Comparison of ENCODE assay signal across 8 cellular contexts in the genomic region with DNA sequence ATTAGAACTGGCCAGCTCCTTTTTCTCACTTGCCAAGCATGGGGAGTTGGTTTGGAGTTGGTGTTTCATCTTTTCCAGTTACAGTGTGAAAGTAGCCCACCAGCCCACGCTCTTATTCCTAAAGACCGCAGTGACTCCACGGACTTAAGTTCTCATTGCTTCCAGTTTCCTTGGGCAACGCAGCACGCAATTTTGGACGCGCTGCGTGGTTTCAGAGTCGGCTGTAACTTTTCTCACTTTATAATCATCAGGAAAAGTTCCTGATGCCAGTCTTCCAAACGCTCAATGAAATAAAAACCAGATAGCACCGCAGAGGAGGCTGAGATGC. TPM values are rescaled to one million over a fixed set of nuclear protein-coding genes. Genes with fewer than 3 reads are reported as not detected.
DNase-seq lines count a peak whose midpoint lies in the region; ATAC-seq, FAIRE-seq and TF ChIP-seq lines count a peak whose summit lies in the region.

No MANE protein-coding gene starts in this region.

- POLR2A ChIA-PET in BJ (lab: Charles Lee): no interaction called here

- H3K4me2 ChIP-seq in astrocyte (ENCODE audit: low read length): peak overlapping the region; percentile 89
- H3K4me2 ChIP-seq in keratinocyte (ENCODE audit: control insufficient read depth, extremely low read depth, insufficient read depth, low read depth, low read length): peak overlapping the region; percentile 94

- peaks cover 2% of the 10 kb centered on the region for H3K27me3 Mint-ChIP-seq in astrocyte (ENCODE audit: low read depth, unreplicated experiment)

- no peak for TF ChIP-seq CTCF in BJ (IDR thresholded peaks at IDR 0.05; ENCODE audit: insufficient read depth, low read depth, low read length)
- TF ChIP-seq CTCF in astrocyte (IDR thresholded peaks at IDR 0.05; ENCODE audit: insufficient read depth, low read depth, low read length): no peak
- no peak for TF ChIP-seq CTCF in keratinocyte (optimal IDR thresholded peaks at IDR 0.05 in 1 of 3, IDR thresholded peaks at IDR 0.05 in 1 of 3, conservative IDR thresholded peaks at IDR 0.05 in 1 of 3; ENCODE audit: extremely low read depth in 1 of 3, insufficient read depth in 2 of 3, low read length in 3 of 3)

- H3K27me3 ChIP-seq in BJ (ENCODE audit: control insufficient read depth, insufficient read depth, low read length): no peaks in the 10 kb centered on the region
- H3K27me3 ChIP-seq in astrocyte (ENCODE audit: insufficient read depth, low read length): no peaks in the 10 kb centered on the region
- H3K27me3 ChIP-seq in keratinocyte (ENCODE audit: control insufficient read depth, extremely low read depth, insufficient read depth, low read length): no peaks in the 10 kb centered on the region

- H3K4me3 Mint-ChIP-seq in astrocyte (ENCODE audit: unreplicated experiment): peak overlapping the region; percentile 88

- H3K27ac Mint-ChIP-seq in astrocyte (ENCODE audit: unreplicated experiment): peak overlapping the region; percentile 71

- no peaks in the 10 kb centered on the region for H4K20me1 ChIP-seq in astrocyte (ENCODE audit: insufficient read depth, low read length)
- H4K20me1 ChIP-seq in keratinocyte (ENCODE audit: control insufficient read depth, extremely low read depth, insufficient read depth, low read length): peaks cover 2% of the 10 kb centered on the region

- ATAC-seq in GM19455 (IDR thresholded peaks at IDR 0.05; ENCODE audit: unreplicated experiment): peak; percentile 5

- dilution Hi-C loops in keratinocyte (cut with MboI; ENCODE audit: extremely low pct_ligation_motif_present, low sequenced_read_pairs): no loop called here

- H3K9me3 ChIP-seq in astrocyte (ENCODE audit: insufficient read depth, low read depth, low read length) (no peaks in the 10 kb centered on the region), keratinocyte (ENCODE audit: control insufficient read depth, low read depth, low read length) (no peaks in the 10 kb centered on the region)

- FAIRE-seq in astrocyte (lab: Jason Lieb, UNC) (no peak), keratinocyte (lab: Jason Lieb, UNC) (no peak)

- peak overlapping the region; percentile 88 for H3K9ac ChIP-seq in astrocyte (ENCODE audit: low read length)
- H3K9ac ChIP-seq in keratinocyte (ENCODE audit: control insufficient read depth, extremely low read depth, insufficient read depth, low read length): peak overlapping the region; percentile 84

- H3K79me2 ChIP-seq in astrocyte (ENCODE audit: insufficient read depth, low read length) (peaks cover 7% of the 10 kb centered on the region), keratinocyte (ENCODE audit: control insufficient read depth, insufficient read depth, low read length) (no peaks in the 10 kb centered on the region)

- H3K27ac ChIP-seq in astrocyte (ENCODE audit: low read depth, low read length) (peak overlapping the region; percentile 78), keratinocyte (ENCODE audit: control insufficient read depth, insufficient read depth, low read length) (peak overlapping the region; percentile 75)

- H3K4me1 ChIP-seq in astrocyte (ENCODE audit: insufficient read depth, low read length): peaks cover 7% of the 10 kb centered on the region
- no peaks in the 10 kb centered on the region for H3K4me1 ChIP-seq in keratinocyte (ENCODE audit: control insufficient read depth, extremely low read depth, insufficient read depth, low read length)

- H3K36me3 ChIP-seq in BJ (ENCODE audit: control insufficient read depth, insufficient read depth, low read length) (no peaks in the 10 kb centered on the region; the same call in 1 of the 2 replicates), astrocyte (ENCODE audit: insufficient read depth, low read length) (no peaks in the 10 kb centered on the region), keratinocyte (ENCODE audit: control insufficient read depth in 2 of 2, extremely low read depth in 1 of 2, insufficient read depth in 2 of 2, low read length in 2 of 2) (peaks cover 0 to 6% of the 10 kb centered on the region in 2 experiments)

- H2AFZ ChIP-seq in astrocyte (ENCODE audit: low read depth, low read length): peak overlapping the region; percentile 99
- H2AFZ ChIP-seq in keratinocyte (ENCODE audit: control insufficient read depth, low read length): peak overlapping the region; percentile 90

- CTCF ChIA-PET in BJ (lab: Yijun Ruan, JAX): interaction anchor here (0.7 to 2.2 kb wide), 5 partner anchors 11 to 204 kb away, joined by 3 to 6 read pairs (median 3); no protein-coding TSS in a partner anchor

- peak overlapping the region; percentile 48 for H3K4me3 ChIP-seq in BJ (ENCODE audit: low read depth, low read length)
- peak overlapping the region; percentile 76 for H3K4me3 ChIP-seq in astrocyte (ENCODE audit: insufficient read depth, low read depth, low read length)
- H3K4me3 ChIP-seq in keratinocyte (ENCODE audit: control insufficient read depth in 2 of 3, extremely low read depth in 1 of 3, insufficient read depth in 2 of 3, low read depth in 1 of 3, low read length in 3 of 3): peak overlapping the region; percentile 61 to 79 (median 77)

- no peaks in the 10 kb centered on the region for H3K9me3 Mint-ChIP-seq in astrocyte (ENCODE audit: unreplicated experiment)

- no peaks in the 10 kb centered on the region for H3K9me1 ChIP-seq in keratinocyte (ENCODE audit: control insufficient read depth, extremely low read depth, insufficient read depth, low read length)

- DNase-seq in BJ (ENCODE audit: low read depth) (peak; percentile 4), LHCN-M2 (ENCODE audit: low read depth) (peak; percentile 44), astrocyte (ENCODE audit: low read depth) (peak; percentile 74), keratinocyte (ENCODE audit: low read depth, low spot score) (no peak), SIG-M5 (lab: John Stamatoyannopoulos, UW) (no peak), inferior parietal cortex (ENCODE audit: extremely low spot score) (no peak)
- peak; percentile 53 for DNase-seq in stimulated activated CD4-positive, alpha-beta T cell treated with anti-CD3 and anti-CD28 coated beads, Interleukin-4, amount 100 ng/mL, for 24 hours

- no peaks in the 10 kb centered on the region for H3K4me1 Mint-ChIP-seq in astrocyte (ENCODE audit: low read depth, unreplicated experiment)

- peaks cover 3% of the 10 kb centered on the region for H3K36me3 Mint-ChIP-seq in astrocyte (ENCODE audit: low read depth, unreplicated experiment)

RNA-seq across cellular contexts. Expression of gene PEX7, which starts 0.4 kb away (rescaled TPM):
- 5.6 and 8.5 TPM in 2 replicates for polyA plus RNA-seq in BJ (2011; rRNA removed)
- polyA minus RNA-seq in BJ (2011; rRNA and poly(A)+ RNA removed): 1.2 and 2.8 TPM in 2 replicates
- total RNA-seq in LHCN-M2 (2014; rRNA removed): 15.7 and 18.1 TPM in 2 replicates
- 6.9 TPM for polyA plus RNA-seq in LHCN-M2 (2012)
- 4.8 and 6.2 TPM in 2 replicates for total RNA-seq in astrocyte
- polyA plus RNA-seq in keratinocyte: 11.5 to 15.6 TPM (median 14.4 TPM) in 3 replicates
- polyA plus RNA-seq in keratinocyte (2011; ENCODE audit: low read depth): 11.0 TPM
- 12.4 and 17.3 TPM in 2 replicates for polyA plus RNA-seq in keratinocyte (2011; cell fraction: cytosol; rRNA removed)
- 8.0 and 10.3 TPM in 2 replicates for polyA plus RNA-seq in keratinocyte (2011; cell fraction: nucleus; rRNA removed)
- polyA plus RNA-seq in keratinocyte (2012; ENCODE audit: low replicate concordance): 7.9 and 10.7 TPM in 2 replicates
- polyA minus RNA-seq in keratinocyte: 1.4 to 9.3 TPM (median 8.3 TPM) in 3 replicates
- 15.5 TPM for polyA minus RNA-seq in keratinocyte (2011; cell fraction: cytosol; rRNA and poly(A)+ RNA removed)
- 5.0 and 5.8 TPM in 2 replicates for polyA minus RNA-seq in keratinocyte (2011; cell fraction: nucleus; rRNA and poly(A)+ RNA removed)

RNA-seq across cellular contexts. Expression of gene MAP3K5, which starts 29.7 kb away (rescaled TPM):
- polyA plus RNA-seq in BJ (2011; rRNA removed) (2.2 and 2.5 TPM in 2 replicates), keratinocyte (2.5 to 3.4 TPM (median 2.5 TPM) in 3 replicates)
- polyA minus RNA-seq in BJ (2011; rRNA and poly(A)+ RNA removed): 2.4 and 2.6 TPM in 2 replicates
- total RNA-seq in LHCN-M2 (2014; rRNA removed) (51.5 and 68.5 TPM in 2 replicates), astrocyte (1.7 TPM in 2 replicates)
- polyA plus RNA-seq in LHCN-M2 (2012): 8.9 TPM
- 2.5 TPM for polyA plus RNA-seq in keratinocyte (2011; ENCODE audit: low read depth)
- 1.5 and 2.4 TPM in 2 replicates for polyA plus RNA-seq in keratinocyte (2011; cell fraction: cytosol; rRNA removed)
- polyA plus RNA-seq in keratinocyte (2011; cell fraction: nucleus; rRNA removed): 3.5 TPM in 2 replicates
- 2.4 and 2.9 TPM in 2 replicates for polyA plus RNA-seq in keratinocyte (2012; ENCODE audit: low replicate concordance)
- 1.2 to 5.5 TPM (median 2.8 TPM) in 3 replicates for polyA minus RNA-seq in keratinocyte
- 2.3 TPM for polyA minus RNA-seq in keratinocyte (2011; cell fraction: cytosol; rRNA and poly(A)+ RNA removed)
- polyA minus RNA-seq in keratinocyte (2011; cell fraction: nucleus; rRNA and poly(A)+ RNA removed): 3.4 and 5.9 TPM in 2 replicates

Comparison
In these comparisons a context has a peak if more than half of its experiments do, and no peak if none do; other contexts are left out.
1. DNase-seq: peak in BJ (single experiment), LHCN-M2 (single experiment), astrocyte (single experiment) and stimulated activated CD4-positive, alpha-beta T cell treated with anti-CD3 and anti-CD28 coated beads, Interleukin-4, amount 100 ng/mL, for 24 hours (single experiment); none in keratinocyte (single experiment), SIG-M5 (single experiment) and inferior parietal cortex (single experiment).
2. RNA of gene MAP3K5, which starts 29.7 kb away (total RNA-seq): 51.5 to 68.5 TPM in LHCN-M2; 1.7 TPM in astrocyte; every median in the first group is over 10 times any median in the second.
3. Peak in every context shown above with its lines, with median percentiles within 50 percentile points of each other: H3K4me3 ChIP-seq.